In genomic region chr18:32289480-32290075, GRCh38 we compare ENCODE assay signal across 9 cellular contexts.
DNase-seq lines count a peak whose midpoint lies in the region; ATAC-seq and TF ChIP-seq lines count a peak whose summit lies in the region.
"Had no signal": no experiment of that assay in that cellular context is flagged by ENCODE, and none has a peak within 500 bp of the region (broad histone marks: within the 10 kb centered on the region; RNA-seq: fewer than 3 reads in every experiment).

No MANE protein-coding gene starts in this region.

- no peak overlapping the region for H2AFZ ChIP-seq in SK-N-SH (ENCODE audit: low read depth)

- H3F3A ChIP-seq in SK-N-SH (replicated peaks; ENCODE audit: insufficient read depth), result no peaks in the 10 kb centered on the region

- WGBS in heart left ventricle, 4 donors, result 22 to 29% (median 26%) methylated on average over 1 of the region's 1 CpG
- WGBS in SK-N-SH (ENCODE audit: low lambda C conversion rate), result 29% methylated on average over 1 of the region's 1 CpG

- no peak overlapping the region for H3K4me2 ChIP-seq in SK-N-SH

- TF ChIP-seq EP300 in SK-N-SH (IDR thresholded peaks at IDR 0.05; ENCODE audit: borderline replicate concordance in 1 of 2, low read depth in 1 of 2, low read length in 1 of 2), result no peak

- H3K27me3 Mint-ChIP-seq in nephron progenitor cell (ENCODE audit: low read depth, poor library complexity), result no peaks in the 10 kb centered on the region

- no peaks in the 10 kb centered on the region for H3K79me2 ChIP-seq in SK-N-SH (ENCODE audit: insufficient read depth)

- CTCF ChIA-PET in SK-N-SH (lab: Yijun Ruan, JAX), result interaction anchor here (0.6 to 7.4 kb wide), 40 partner anchors 8 to 1081 kb away, joined by 3 to 68 read pairs (median 4); partner anchors contain the start of gene GAREM1

- H3K27ac Mint-ChIP-seq in nephron progenitor cell, result no peak overlapping the region

- no peaks in the 10 kb centered on the region for H3K27me3 ChIP-seq in heart left ventricle
- no peaks in the 10 kb centered on the region for H3K27me3 ChIP-seq in SK-N-SH (ENCODE audit: insufficient read depth)

- H3K9me3 ChIP-seq in heart left ventricle (peaks cover 0 to 3% (median 0%) of the 10 kb centered on the region in 12 donors), SK-N-SH (no peaks in the 10 kb centered on the region)

- peak; percentile 61 to 82 (median 70) for ATAC-seq in heart left ventricle
- peak; percentile 89 for ATAC-seq in HG02623 (IDR thresholded peaks at IDR 0.05; ENCODE audit: unreplicated experiment)
- ATAC-seq in activated CD4-positive, CD25-positive, alpha-beta regulatory T cell treated with anti-CD3 and anti-CD28 coated beads, Interleukin-2, amount 50 U/mL, for 24 hours, result no peak

- H3K9me2 ChIP-seq in SK-N-SH, result no peaks in the 10 kb centered on the region

- TF ChIP-seq RAD21 in SK-N-SH (IDR thresholded peaks at IDR 0.05; ENCODE audit: low read length), result peak; percentile 81

- H3K36me3 ChIP-seq in heart left ventricle (peaks cover 0 to 10% (median 3%) of the 10 kb centered on the region in 9 donors), SK-N-SH (replicated peaks in 1 of 2; ENCODE audit: control insufficient read depth in 1 of 2, insufficient read depth in 2 of 2, low read length in 1 of 2) (peaks cover 2 to 3% of the 10 kb centered on the region in 2 experiments)

- no peaks in the 10 kb centered on the region for H3K9me3 Mint-ChIP-seq in nephron progenitor cell

- H3K4me3 Mint-ChIP-seq in nephron progenitor cell, result no peak overlapping the region

- no peak overlapping the region for H3K9ac ChIP-seq in SK-N-SH

- no peaks in the 10 kb centered on the region for H4K20me1 ChIP-seq in SK-N-SH (ENCODE audit: insufficient read depth)

- POLR2A ChIA-PET in SK-N-SH (lab: Yijun Ruan, JAX), result interaction anchor here (1.8 kb wide), 1 partner anchor 181 kb away, joined by 7 read pairs; the partner anchor contains the start of gene GAREM1

- H3K4me1 ChIP-seq in heart left ventricle (peaks cover 0 to 3% (median 0%) of the 10 kb centered on the region in 12 donors), SK-N-SH (ENCODE audit: control insufficient read depth in 1 of 2, insufficient read depth in 2 of 2, low read depth in 1 of 2, low read length in 1 of 2) (no peaks in the 10 kb centered on the region)

- peaks cover 25% of the 10 kb centered on the region for H3K36me3 Mint-ChIP-seq in nephron progenitor cell (ENCODE audit: low read depth)

- intact Hi-C loops in heart left ventricle (cut with DNase I), result loop anchor here in 9 of 10 donors (1.0 to 10.0 kb wide), 6 partner anchors 55 to 183 kb away; partner anchors contain the start of gene GAREM1 (in 5 of the 9)
- intact Hi-C loops in cardiac septum (cut with DNase I), result loop anchor here (2.0 kb wide), 1 partner anchor 181 kb away; the partner anchor contains the start of gene GAREM1

- peak; percentile 56 to 73 (median 64) for TF ChIP-seq CTCF in heart left ventricle (IDR thresholded peaks at IDR 0.05)
- peak; percentile 88 for TF ChIP-seq CTCF in SK-N-SH (IDR thresholded peaks at IDR 0.05)
- peak; percentile 91 for TF ChIP-seq CTCF in epithelial cell of proximal tubule (conservative IDR thresholded peaks at IDR 0.05; ENCODE audit: low read depth, low read length)
- peak; percentile 60 for TF ChIP-seq CTCF in nephron progenitor cell (IDR thresholded peaks at IDR 0.05)

- no peak overlapping the region for H3K4me3 ChIP-seq in heart left ventricle
- H3K4me3 ChIP-seq in SK-N-SH (ENCODE audit: low read depth in 2 of 2, low read length in 1 of 2), result no peak overlapping the region
- no peak overlapping the region for H3K4me3 ChIP-seq in epithelial cell of proximal tubule (ENCODE audit: low read depth, low read length)

- no peak for TF ChIP-seq POLR2A in heart left ventricle (IDR thresholded peaks at IDR 0.05)

- no peaks in the 10 kb centered on the region for H3K4me1 Mint-ChIP-seq in nephron progenitor cell

- H3K27ac ChIP-seq in heart left ventricle (no peak overlapping the region), SK-N-SH (ENCODE audit: low read depth in 2 of 2, low read length in 1 of 2) (no peak overlapping the region)
- H3K27ac ChIP-seq: epithelial cell of prostate had no signal

- DNase-seq in heart left ventricle, result peak in 2 of 5 donors; percentile 33 to 38
- DNase-seq in cardiac septum (ENCODE audit: low spot score), result no peak
- peak; percentile 25 for DNase-seq in NCI-H128 (lab: John Stamatoyannopoulos, UW; ENCODE audit: unreplicated experiment)
- DNase-seq in SK-N-SH, result peak; percentile 70
- DNase-seq in epithelial cell of proximal tubule (ENCODE audit: low read depth), result no peak
- peak; percentile 44 for DNase-seq in nephron progenitor cell

TF ChIP-seq in SK-N-SH, 30 proteins besides CTCF, POLR2A, EP300 and RAD21:
- no peak for TF ChIP-seq CHD2 (IDR thresholded peaks at IDR 0.05; ENCODE audit: low read length, partially characterized antibody)
- TF ChIP-seq SMC3 (IDR thresholded peaks at IDR 0.05; ENCODE audit: low read depth, low read length), result peak; percentile 86
- TF ChIP-seq SIN3A (IDR thresholded peaks at IDR 0.05; ENCODE audit: borderline replicate concordance, low read depth, low read length), result 0 out of 2 replicates have a peak, but pooled peaks have one; percentile 25
- 0 out of 2 replicates have a peak, but pooled peaks have one; percentile 14 for TF ChIP-seq RCOR1 (IDR thresholded peaks at IDR 0.05; ENCODE audit: low read length)

Comparison
In these comparisons a context has a peak if more than half of its experiments do, and no peak if none do; other contexts are left out.
1. ATAC-seq: peak in heart left ventricle (4 of 4) and HG02623 (single experiment); none in activated CD4-positive, CD25-positive, alpha-beta regulatory T cell treated with anti-CD3 and anti-CD28 coated beads, Interleukin-2, amount 50 U/mL, for 24 hours (0 of 2).
2. DNase-seq: peak in NCI-H128 (single experiment), SK-N-SH (single experiment) and nephron progenitor cell (single experiment); none in cardiac septum (single experiment) and epithelial cell of proximal tubule (single experiment).
3. Peak in every context shown above with its lines, with median percentiles within 50 percentile points of each other: CTCF ChIP-seq.